1 cellular context compared by ENCODE assay signal in the genomic region with DNA sequence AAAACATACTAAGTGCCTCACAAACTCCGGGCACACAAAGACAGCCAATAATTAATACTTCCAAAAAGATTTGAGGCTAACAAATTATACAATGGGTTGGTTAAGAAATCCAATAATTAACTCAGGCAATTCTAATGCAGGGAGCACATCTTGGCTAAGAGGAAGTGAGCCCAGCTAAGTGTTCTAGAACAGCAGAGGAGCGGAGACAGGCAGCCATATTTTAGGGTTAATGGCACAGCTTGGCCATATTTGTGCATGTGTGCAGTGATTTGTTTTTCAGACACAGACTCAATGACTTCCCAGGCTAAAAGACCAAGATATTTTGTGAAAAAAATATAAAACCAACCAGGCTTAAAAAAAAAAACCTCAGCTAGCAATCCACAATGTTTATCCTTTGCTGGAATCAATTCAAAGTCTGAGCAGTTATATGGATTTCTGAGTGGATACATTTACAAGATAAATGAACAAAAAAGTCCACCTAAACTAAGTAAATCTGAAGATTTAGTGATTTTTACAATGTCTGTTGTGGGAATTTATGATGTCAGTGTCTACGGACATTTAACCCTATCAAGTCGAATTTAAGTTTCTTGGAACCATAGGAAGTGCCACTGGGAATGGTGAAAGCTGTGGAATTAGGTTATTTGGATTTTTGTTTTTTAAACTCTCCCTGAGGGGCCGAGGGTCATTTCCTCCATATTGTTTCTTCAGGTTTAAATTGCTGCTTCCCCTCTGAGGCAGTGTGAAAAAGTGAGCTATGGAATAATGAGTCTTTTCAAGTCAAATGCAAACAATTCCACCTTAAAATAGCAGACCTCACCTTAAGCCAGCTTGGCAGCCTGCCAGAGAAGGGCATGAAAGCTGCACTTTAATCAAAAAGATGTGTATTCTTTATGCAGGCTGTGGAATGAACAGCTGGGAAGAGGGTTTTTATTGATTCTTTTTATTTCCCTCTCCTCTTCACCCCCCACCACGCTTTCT.
TF ChIP-seq lines count a peak whose summit lies in the region.

No MANE protein-coding gene starts in this region.

TF ChIP-seq in HepG2, 621 proteins besides CTCF, POLR2A, EP300 and RAD21 (continued from another document):
- TF ChIP-seq TBX2 (CRISPR knock-in tag; IDR thresholded peaks at IDR 0.05; ENCODE audit: borderline replicate concordance) (peak; percentile 44; the same call in 1 of the 2 replicates), HMG20A (CRISPR knock-in tag; IDR thresholded peaks at IDR 0.05; ENCODE audit: borderline replicate concordance) (peak; percentile 38; the same call in 1 of the 2 replicates), ZNF235 (CRISPR knock-in tag; IDR thresholded peaks at IDR 0.05; ENCODE audit: borderline replicate concordance) (no peak), RXRB (CRISPR knock-in tag; IDR thresholded peaks at IDR 0.05; ENCODE audit: borderline replicate concordance) (peak; percentile 60; the same call in 1 of the 2 replicates), ISL2 (CRISPR knock-in tag; IDR thresholded peaks at IDR 0.05) (0 out of 2 replicates have a peak, but pooled peaks have one; percentile 45), MED1 (CRISPR knock-in tag; IDR thresholded peaks at IDR 0.05) (peak; percentile 22; the same call in 1 of the 2 replicates), SOX6 (IDR thresholded peaks at IDR 0.05) (no peak), SOX6 (CRISPR knock-in tag; IDR thresholded peaks at IDR 0.05) (peak; percentile 56; the same call in 1 of the 2 replicates), ZNF839 (CRISPR knock-in tag; IDR thresholded peaks at IDR 0.05; ENCODE audit: borderline replicate concordance) (no peak), ARID2 (CRISPR knock-in tag; IDR thresholded peaks at IDR 0.05; ENCODE audit: borderline replicate concordance) (no peak), HNF4A (CRISPR knock-in tag; IDR thresholded peaks at IDR 0.05) (peak; percentile 18; the same call in 1 of the 2 replicates), PTBP1 (IDR thresholded peaks at IDR 0.05; ENCODE audit: low read depth, low read length, poor library complexity, severe bottlenecking) (no peak), TCF7 (IDR thresholded peaks at IDR 0.05; ENCODE audit: low read depth) (0 out of 2 replicates have a peak, but pooled peaks have one; percentile 7), ZBTB42 (CRISPR knock-in tag; IDR thresholded peaks at IDR 0.05) (no peak), ZNF724P (CRISPR knock-in tag; IDR thresholded peaks at IDR 0.05; ENCODE audit: borderline replicate concordance) (no peak), RFXANK (CRISPR knock-in tag; IDR thresholded peaks at IDR 0.05) (no peak), CREB1 (IDR thresholded peaks at IDR 0.05) (no peak), CREB1 (CRISPR knock-in tag; IDR thresholded peaks at IDR 0.05) (0 out of 2 replicates have a peak, but pooled peaks have one; percentile 26), LCORL (IDR thresholded peaks at IDR 0.05) (0 out of 2 replicates have a peak, but pooled peaks have one; percentile 33), LCORL (CRISPR knock-in tag; IDR thresholded peaks at IDR 0.05) (no peak), MEF2D (CRISPR knock-in tag; IDR thresholded peaks at IDR 0.05) (0 out of 2 replicates have a peak, but pooled peaks have one; percentile 37), ZNF264 (CRISPR knock-in tag; IDR thresholded peaks at IDR 0.05) (no peak), RARA (CRISPR knock-in tag; IDR thresholded peaks at IDR 0.05) (0 out of 2 replicates have a peak, but pooled peaks have one; percentile 28), SOX13 (IDR thresholded peaks at IDR 0.05) (no peak), SOX13 (CRISPR knock-in tag; conservative IDR thresholded peaks at IDR 0.05 in 1 of 2, IDR thresholded peaks at IDR 0.05 in 1 of 2) (peak in 1 of 2 experiments; percentile 60; a peak in 2 of 4 replicates), NFIC (IDR thresholded peaks at IDR 0.05; ENCODE audit: low read length) (peak; percentile 57), ZNF251 (CRISPR knock-in tag; IDR thresholded peaks at IDR 0.05) (no peak), SOX5 (CRISPR knock-in tag; IDR thresholded peaks at IDR 0.05; ENCODE audit: borderline replicate concordance) (peak; percentile 41; the same call in 1 of the 2 replicates)
- TF ChIP-seq, protein P1, sequence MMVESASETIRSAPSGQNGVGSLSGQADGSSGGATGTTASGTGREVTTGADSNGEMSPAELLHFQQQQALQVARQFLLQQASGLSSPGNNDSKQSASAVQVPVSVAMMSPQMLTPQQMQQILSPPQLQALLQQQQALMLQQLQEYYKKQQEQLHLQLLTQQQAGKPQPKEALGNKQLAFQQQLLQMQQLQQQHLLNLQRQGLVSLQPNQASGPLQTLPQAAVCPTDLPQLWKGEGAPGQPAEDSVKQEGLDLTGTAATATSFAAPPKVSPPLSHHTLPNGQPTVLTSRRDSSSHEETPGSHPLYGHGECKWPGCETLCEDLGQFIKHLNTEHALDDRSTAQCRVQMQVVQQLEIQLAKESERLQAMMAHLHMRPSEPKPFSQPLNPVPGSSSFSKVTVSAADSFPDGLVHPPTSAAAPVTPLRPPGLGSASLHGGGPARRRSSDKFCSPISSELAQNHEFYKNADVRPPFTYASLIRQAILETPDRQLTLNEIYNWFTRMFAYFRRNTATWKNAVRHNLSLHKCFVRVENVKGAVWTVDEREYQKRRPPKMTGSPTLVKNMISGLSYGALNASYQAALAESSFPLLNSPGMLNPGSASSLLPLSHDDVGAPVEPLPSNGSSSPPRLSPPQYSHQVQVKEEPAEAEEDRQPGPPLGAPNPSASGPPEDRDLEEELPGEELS (CRISPR knock-in tag; IDR thresholded peaks at IDR 0.05) = peak; percentile 42; the same call in 1 of the 2 replicates
- TF ChIP-seq, protein P2, sequence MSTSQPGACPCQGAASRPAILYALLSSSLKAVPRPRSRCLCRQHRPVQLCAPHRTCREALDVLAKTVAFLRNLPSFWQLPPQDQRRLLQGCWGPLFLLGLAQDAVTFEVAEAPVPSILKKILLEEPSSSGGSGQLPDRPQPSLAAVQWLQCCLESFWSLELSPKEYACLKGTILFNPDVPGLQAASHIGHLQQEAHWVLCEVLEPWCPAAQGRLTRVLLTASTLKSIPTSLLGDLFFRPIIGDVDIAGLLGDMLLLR (CRISPR knock-in tag; IDR thresholded peaks at IDR 0.05) = no peak
- TF ChIP-seq, protein P3, sequence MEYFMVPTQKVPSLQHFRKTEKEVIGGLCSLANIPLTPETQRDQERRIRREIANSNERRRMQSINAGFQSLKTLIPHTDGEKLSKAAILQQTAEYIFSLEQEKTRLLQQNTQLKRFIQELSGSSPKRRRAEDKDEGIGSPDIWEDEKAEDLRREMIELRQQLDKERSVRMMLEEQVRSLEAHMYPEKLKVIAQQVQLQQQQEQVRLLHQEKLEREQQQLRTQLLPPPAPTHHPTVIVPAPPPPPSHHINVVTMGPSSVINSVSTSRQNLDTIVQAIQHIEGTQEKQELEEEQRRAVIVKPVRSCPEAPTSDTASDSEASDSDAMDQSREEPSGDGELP (IDR thresholded peaks at IDR 0.05; ENCODE audit: borderline replicate concordance, low read depth) = peak; percentile 59; the same call in 1 of the 2 replicates
- TF ChIP-seq, protein P4, sequence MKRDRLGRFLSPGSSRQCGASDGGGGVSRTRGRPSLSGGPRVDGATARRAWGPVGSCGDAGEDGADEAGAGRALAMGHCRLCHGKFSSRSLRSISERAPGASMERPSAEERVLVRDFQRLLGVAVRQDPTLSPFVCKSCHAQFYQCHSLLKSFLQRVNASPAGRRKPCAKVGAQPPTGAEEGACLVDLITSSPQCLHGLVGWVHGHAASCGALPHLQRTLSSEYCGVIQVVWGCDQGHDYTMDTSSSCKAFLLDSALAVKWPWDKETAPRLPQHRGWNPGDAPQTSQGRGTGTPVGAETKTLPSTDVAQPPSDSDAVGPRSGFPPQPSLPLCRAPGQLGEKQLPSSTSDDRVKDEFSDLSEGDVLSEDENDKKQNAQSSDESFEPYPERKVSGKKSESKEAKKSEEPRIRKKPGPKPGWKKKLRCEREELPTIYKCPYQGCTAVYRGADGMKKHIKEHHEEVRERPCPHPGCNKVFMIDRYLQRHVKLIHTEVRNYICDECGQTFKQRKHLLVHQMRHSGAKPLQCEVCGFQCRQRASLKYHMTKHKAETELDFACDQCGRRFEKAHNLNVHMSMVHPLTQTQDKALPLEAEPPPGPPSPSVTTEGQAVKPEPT (CRISPR knock-in tag; IDR thresholded peaks at IDR 0.05; ENCODE audit: low read depth) = peak; percentile 100
- TF ChIP-seq, protein P5, sequence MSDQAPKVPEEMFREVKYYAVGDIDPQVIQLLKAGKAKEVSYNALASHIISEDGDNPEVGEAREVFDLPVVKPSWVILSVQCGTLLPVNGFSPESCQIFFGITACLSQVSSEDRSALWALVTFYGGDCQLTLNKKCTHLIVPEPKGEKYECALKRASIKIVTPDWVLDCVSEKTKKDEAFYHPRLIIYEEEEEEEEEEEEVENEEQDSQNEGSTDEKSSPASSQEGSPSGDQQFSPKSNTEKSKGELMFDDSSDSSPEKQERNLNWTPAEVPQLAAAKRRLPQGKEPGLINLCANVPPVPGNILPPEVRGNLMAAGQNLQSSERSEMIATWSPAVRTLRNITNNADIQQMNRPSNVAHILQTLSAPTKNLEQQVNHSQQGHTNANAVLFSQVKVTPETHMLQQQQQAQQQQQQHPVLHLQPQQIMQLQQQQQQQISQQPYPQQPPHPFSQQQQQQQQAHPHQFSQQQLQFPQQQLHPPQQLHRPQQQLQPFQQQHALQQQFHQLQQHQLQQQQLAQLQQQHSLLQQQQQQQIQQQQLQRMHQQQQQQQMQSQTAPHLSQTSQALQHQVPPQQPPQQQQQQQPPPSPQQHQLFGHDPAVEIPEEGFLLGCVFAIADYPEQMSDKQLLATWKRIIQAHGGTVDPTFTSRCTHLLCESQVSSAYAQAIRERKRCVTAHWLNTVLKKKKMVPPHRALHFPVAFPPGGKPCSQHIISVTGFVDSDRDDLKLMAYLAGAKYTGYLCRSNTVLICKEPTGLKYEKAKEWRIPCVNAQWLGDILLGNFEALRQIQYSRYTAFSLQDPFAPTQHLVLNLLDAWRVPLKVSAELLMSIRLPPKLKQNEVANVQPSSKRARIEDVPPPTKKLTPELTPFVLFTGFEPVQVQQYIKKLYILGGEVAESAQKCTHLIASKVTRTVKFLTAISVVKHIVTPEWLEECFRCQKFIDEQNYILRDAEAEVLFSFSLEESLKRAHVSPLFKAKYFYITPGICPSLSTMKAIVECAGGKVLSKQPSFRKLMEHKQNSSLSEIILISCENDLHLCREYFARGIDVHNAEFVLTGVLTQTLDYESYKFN (CRISPR knock-in tag; conservative IDR thresholded peaks at IDR 0.05) = peak; percentile 37; the same call in 1 of the 2 replicates
- TF ChIP-seq, protein P6, sequence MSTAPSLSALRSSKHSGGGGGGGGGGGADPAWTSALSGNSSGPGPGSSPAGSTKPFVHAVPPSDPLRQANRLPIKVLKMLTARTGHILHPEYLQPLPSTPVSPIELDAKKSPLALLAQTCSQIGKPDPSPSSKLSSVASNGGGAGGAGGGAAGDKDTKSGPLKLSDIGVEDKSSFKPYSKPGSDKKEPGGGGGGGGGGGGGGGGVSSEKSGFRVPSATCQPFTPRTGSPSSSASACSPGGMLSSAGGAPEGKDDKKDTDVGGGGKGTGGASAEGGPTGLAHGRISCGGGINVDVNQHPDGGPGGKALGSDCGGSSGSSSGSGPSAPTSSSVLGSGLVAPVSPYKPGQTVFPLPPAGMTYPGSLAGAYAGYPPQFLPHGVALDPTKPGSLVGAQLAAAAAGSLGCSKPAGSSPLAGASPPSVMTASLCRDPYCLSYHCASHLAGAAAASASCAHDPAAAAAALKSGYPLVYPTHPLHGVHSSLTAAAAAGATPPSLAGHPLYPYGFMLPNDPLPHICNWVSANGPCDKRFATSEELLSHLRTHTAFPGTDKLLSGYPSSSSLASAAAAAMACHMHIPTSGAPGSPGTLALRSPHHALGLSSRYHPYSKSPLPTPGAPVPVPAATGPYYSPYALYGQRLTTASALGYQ (CRISPR knock-in tag; IDR thresholded peaks at IDR 0.05) = peak; percentile 35; the same call in 1 of the 2 replicates
- TF ChIP-seq, protein P7, sequence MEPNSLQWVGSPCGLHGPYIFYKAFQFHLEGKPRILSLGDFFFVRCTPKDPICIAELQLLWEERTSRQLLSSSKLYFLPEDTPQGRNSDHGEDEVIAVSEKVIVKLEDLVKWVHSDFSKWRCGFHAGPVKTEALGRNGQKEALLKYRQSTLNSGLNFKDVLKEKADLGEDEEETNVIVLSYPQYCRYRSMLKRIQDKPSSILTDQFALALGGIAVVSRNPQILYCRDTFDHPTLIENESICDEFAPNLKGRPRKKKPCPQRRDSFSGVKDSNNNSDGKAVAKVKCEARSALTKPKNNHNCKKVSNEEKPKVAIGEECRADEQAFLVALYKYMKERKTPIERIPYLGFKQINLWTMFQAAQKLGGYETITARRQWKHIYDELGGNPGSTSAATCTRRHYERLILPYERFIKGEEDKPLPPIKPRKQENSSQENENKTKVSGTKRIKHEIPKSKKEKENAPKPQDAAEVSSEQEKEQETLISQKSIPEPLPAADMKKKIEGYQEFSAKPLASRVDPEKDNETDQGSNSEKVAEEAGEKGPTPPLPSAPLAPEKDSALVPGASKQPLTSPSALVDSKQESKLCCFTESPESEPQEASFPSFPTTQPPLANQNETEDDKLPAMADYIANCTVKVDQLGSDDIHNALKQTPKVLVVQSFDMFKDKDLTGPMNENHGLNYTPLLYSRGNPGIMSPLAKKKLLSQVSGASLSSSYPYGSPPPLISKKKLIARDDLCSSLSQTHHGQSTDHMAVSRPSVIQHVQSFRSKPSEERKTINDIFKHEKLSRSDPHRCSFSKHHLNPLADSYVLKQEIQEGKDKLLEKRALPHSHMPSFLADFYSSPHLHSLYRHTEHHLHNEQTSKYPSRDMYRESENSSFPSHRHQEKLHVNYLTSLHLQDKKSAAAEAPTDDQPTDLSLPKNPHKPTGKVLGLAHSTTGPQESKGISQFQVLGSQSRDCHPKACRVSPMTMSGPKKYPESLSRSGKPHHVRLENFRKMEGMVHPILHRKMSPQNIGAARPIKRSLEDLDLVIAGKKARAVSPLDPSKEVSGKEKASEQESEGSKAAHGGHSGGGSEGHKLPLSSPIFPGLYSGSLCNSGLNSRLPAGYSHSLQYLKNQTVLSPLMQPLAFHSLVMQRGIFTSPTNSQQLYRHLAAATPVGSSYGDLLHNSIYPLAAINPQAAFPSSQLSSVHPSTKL (CRISPR knock-in tag; IDR thresholded peaks at IDR 0.05) = peak; percentile 67
TF ChIP-seq in HepG2: peak in this region for 24.
